In genomic region chr21:36149788-36150187, GRCh38 we compare ENCODE assay signal across 12 cellular contexts. TPM values are rescaled to one million over a fixed set of nuclear protein-coding genes. Genes with fewer than 3 reads are reported as not detected.
DNase-seq lines count a peak whose midpoint lies in the region; ATAC-seq, FAIRE-seq and TF ChIP-seq lines count a peak whose summit lies in the region.
"Had no signal": no experiment of that assay in that cellular context is flagged by ENCODE, and none has a peak within 500 bp of the region (broad histone marks: within the 10 kb centered on the region; RNA-seq: fewer than 3 reads in every experiment).

No MANE protein-coding gene starts in this region.

- no peak for TF ChIP-seq POLR2A in endothelial cell of umbilical vein (IDR thresholded peaks at IDR 0.05; ENCODE audit: low read depth, low read length)
- TF ChIP-seq POLR2A in gastrocnemius medialis (IDR thresholded peaks at IDR 0.05) = no peak

- no peaks in the 10 kb centered on the region for H3K9me2 ChIP-seq in DOHH2 (replicated peaks; ENCODE audit: control insufficient read depth, low read length)

- H3K79me2 ChIP-seq in DOHH2 (ENCODE audit: control insufficient read depth, low read length) (no peaks in the 10 kb centered on the region), OCI-LY3 (ENCODE audit: low read length) (no peaks in the 10 kb centered on the region), endothelial cell of umbilical vein (ENCODE audit: control insufficient read depth, insufficient read depth, low read length) (no peaks in the 10 kb centered on the region)

- peak overlapping the region; percentile 55 for H3K4me3 ChIP-seq in DOHH2 (ENCODE audit: low read length)
- 0 out of 2 replicates have a peak overlapping the region, but pooled peaks have one; percentile 7 for H3K4me3 ChIP-seq in OCI-LY3 (ENCODE audit: low read length)
- no peak overlapping the region for H3K4me3 ChIP-seq in endothelial cell of umbilical vein (replicated peaks in 1 of 3; ENCODE audit: insufficient read depth in 1 of 3, low read depth in 1 of 3, low read length in 3 of 3)
- H3K4me3 ChIP-seq in gastrocnemius medialis = no peak overlapping the region

- no peaks in the 10 kb centered on the region for H3F3A ChIP-seq in DOHH2 (ENCODE audit: control insufficient read depth, insufficient read depth)

- H3K9ac ChIP-seq in OCI-LY3 (ENCODE audit: low read length) (peak overlapping the region; percentile 19; the same call in 1 of the 2 replicates), endothelial cell of umbilical vein (replicated peaks; ENCODE audit: extremely low read depth, insufficient read depth, low read length) (no peak overlapping the region)

- ATAC-seq in gastrocnemius medialis (no peak), HG03565 (IDR thresholded peaks at IDR 0.05; ENCODE audit: unreplicated experiment) (no peak)
- ATAC-seq: Panc1 had no signal

- FAIRE-seq in endothelial cell of umbilical vein (lab: Jason Lieb, UNC) (no peak), frontal cortex (lab: Jason Lieb, UNC) (no peak)

- H3K27ac ChIP-seq in DOHH2 (ENCODE audit: low read depth, low read length) (peak overlapping the region; percentile 56), OCI-LY3 (ENCODE audit: low read length) (peak overlapping the region; percentile 38), endothelial cell of umbilical vein (ENCODE audit: insufficient read depth, low read depth, low read length) (no peak overlapping the region), gastrocnemius medialis (peak overlapping the region; percentile 42 to 60 (median 50))
- H3K27ac ChIP-seq: brain microvascular endothelial cell had no signal

- POLR2A ChIA-PET in endothelial cell of umbilical vein (lab: Charles Lee) = no interaction called here

- intact Hi-C loops in endothelial cell of umbilical vein (cut with micrococcal nuclease) = loop anchor here (5.0 kb wide), 1 partner anchor 113 kb away; no protein-coding TSS in a partner anchor
- intact Hi-C loops in gastrocnemius medialis (cut with DNase I; ENCODE audit: low total_unique reads) = no loop called here

- H3K4me2 ChIP-seq in DOHH2 (ENCODE audit: low read length) = peak overlapping the region; percentile 66
- peak overlapping the region; percentile 59 for H3K4me2 ChIP-seq in OCI-LY3 (ENCODE audit: low read length)
- H3K4me2 ChIP-seq in endothelial cell of umbilical vein (ENCODE audit: insufficient read depth, low read length) = no peak overlapping the region

- in situ Hi-C loops in gastrocnemius medialis (cut with MboI; ENCODE audit: low sequenced_read_pairs in 4 of 4) = loop anchor here (5.0 to 10.0 kb wide), 3 partner anchors 63 to 185 kb away; partner anchors contain the start of gene MORC3 (in 3 of the 4)

- H3K9me1 ChIP-seq in endothelial cell of umbilical vein (replicated peaks; ENCODE audit: control insufficient read depth, extremely low read depth, insufficient read depth, low read length) = no peaks in the 10 kb centered on the region

- H2AFZ ChIP-seq in OCI-LY3 (ENCODE audit: low read depth, low read length) = peak overlapping the region; percentile 78; the same call in 1 of the 2 replicates
- H2AFZ ChIP-seq in endothelial cell of umbilical vein (ENCODE audit: low read depth, low read length) = peak overlapping the region; percentile 93

- CTCF ChIA-PET in endothelial cell of umbilical vein (lab: Charles Lee) = interaction anchor here (0.7 to 3.0 kb wide), 3 partner anchors 14 to 170 kb away, joined by 3 to 11 read pairs (median 6); partner anchors contain the start of gene MORC3

- no TSS peak for BruUV-seq in endothelial cell of umbilical vein (replicated peaks; lab: Mats Ljungman, UMichigan)

- no peak for DNase-seq in endothelial cell of umbilical vein (ENCODE audit: low read depth, low spot score)
- no peak for DNase-seq in gastrocnemius medialis
- no peak for DNase-seq in central memory CD4-positive, alpha-beta T cell
- no peak for DNase-seq in frontal cortex (ENCODE audit: low spot score in 2 of 2)
- no peak for DNase-seq in SW 1271 (lab: John Stamatoyannopoulos, UW)
- DNase-seq: activated CD4-positive, alpha-beta T cell treated with anti-CD3 and anti-CD28 coated beads for 36 hours; brain microvascular endothelial cell; NCI-H1417 treated with DMSO at 0.1 percent for 48 hours had no signal

- no peaks in the 10 kb centered on the region for H4K20me1 ChIP-seq in DOHH2 (ENCODE audit: control insufficient read depth, insufficient read depth, low read depth, low read length)
- H4K20me1 ChIP-seq in OCI-LY3 (ENCODE audit: insufficient read depth, low read length) = no peaks in the 10 kb centered on the region
- H4K20me1 ChIP-seq in endothelial cell of umbilical vein (replicated peaks; ENCODE audit: control insufficient read depth, extremely low read depth, insufficient read depth, low read length) = no peaks in the 10 kb centered on the region

- no peaks in the 10 kb centered on the region for H3K36me3 ChIP-seq in DOHH2 (ENCODE audit: control insufficient read depth, low read length)
- H3K36me3 ChIP-seq in OCI-LY3 (replicated peaks; ENCODE audit: low read depth, low read length) = no peaks in the 10 kb centered on the region
- H3K36me3 ChIP-seq in endothelial cell of umbilical vein (ENCODE audit: control insufficient read depth in 2 of 2, extremely low read depth in 1 of 2, insufficient read depth in 2 of 2, low read length in 2 of 2) = no peaks in the 10 kb centered on the region
- H3K36me3 ChIP-seq in gastrocnemius medialis = no peaks in the 10 kb centered on the region
- H3K36me3 ChIP-seq: brain microvascular endothelial cell had no signal

- dilution Hi-C loops in endothelial cell of umbilical vein (cut with MboI; ENCODE audit: extremely low pct_ligation_motif_present, low sequenced_read_pairs) = no loop called here

- H3K4me1 ChIP-seq in DOHH2 (ENCODE audit: control insufficient read depth, low read length) = peaks cover 26% of the 10 kb centered on the region
- peaks cover 20% of the 10 kb centered on the region for H3K4me1 ChIP-seq in OCI-LY3 (ENCODE audit: low read length)
- H3K4me1 ChIP-seq in endothelial cell of umbilical vein (ENCODE audit: control insufficient read depth, extremely low read depth, insufficient read depth, low read length) = peaks cover 11% of the 10 kb centered on the region
- peaks cover 9 to 15% of the 10 kb centered on the region in 2 donors for H3K4me1 ChIP-seq in gastrocnemius medialis

- TF ChIP-seq CTCF in DOHH2 (IDR thresholded peaks at IDR 0.05; ENCODE audit: low read depth, low read length, poor library complexity, severe bottlenecking) = no peak
- TF ChIP-seq CTCF in OCI-LY3 (IDR thresholded peaks at IDR 0.05; ENCODE audit: low read depth, low read length) = no peak
- no peak for TF ChIP-seq CTCF in endothelial cell of umbilical vein (IDR thresholded peaks at IDR 0.05; ENCODE audit: extremely low read depth in 1 of 2, insufficient read depth in 1 of 2, low read depth in 1 of 2, low read length in 2 of 2)
- no peak for TF ChIP-seq CTCF in gastrocnemius medialis (IDR thresholded peaks at IDR 0.05 in 4 of 5, conservative IDR thresholded peaks at IDR 0.05 in 1 of 5)

- no peaks in the 10 kb centered on the region for H3K27me3 ChIP-seq in DOHH2 (ENCODE audit: control insufficient read depth, low read length)
- no peaks in the 10 kb centered on the region for H3K27me3 ChIP-seq in OCI-LY3 (ENCODE audit: low read depth, low read length)
- H3K27me3 ChIP-seq in endothelial cell of umbilical vein (ENCODE audit: control insufficient read depth in 2 of 2, insufficient read depth in 2 of 2, low read length in 2 of 2) = no peaks in the 10 kb centered on the region
- no peaks in the 10 kb centered on the region for H3K27me3 ChIP-seq in gastrocnemius medialis
- H3K27me3 ChIP-seq: brain microvascular endothelial cell had no signal

- H3K9me3 ChIP-seq in DOHH2 (ENCODE audit: control insufficient read depth, insufficient read depth, low read length) (no peaks in the 10 kb centered on the region), OCI-LY3 (ENCODE audit: insufficient read depth, low read length) (no peaks in the 10 kb centered on the region), endothelial cell of umbilical vein (replicated peaks; ENCODE audit: control insufficient read depth, insufficient read depth, low read length) (no peaks in the 10 kb centered on the region), gastrocnemius medialis (no peaks in the 10 kb centered on the region)

TF ChIP-seq in endothelial cell of umbilical vein, 7 proteins besides CTCF, POLR2A, EP300 and RAD21 (continues in another document):
- TF ChIP-seq JUN (IDR thresholded peaks at IDR 0.05; ENCODE audit: borderline replicate concordance, insufficient read depth, insufficient read length, low read depth) = no peak
- TF ChIP-seq EZH2 (IDR thresholded peaks at IDR 0.05; ENCODE audit: borderline replicate concordance, low read depth, low read length, severe bottlenecking) = no peak
- no peak for TF ChIP-seq GATA2 (IDR thresholded peaks at IDR 0.05; ENCODE audit: insufficient read depth, insufficient read length, low read depth, low read length)
- TF ChIP-seq FOS (IDR thresholded peaks at IDR 0.05; ENCODE audit: borderline replicate concordance, insufficient read depth, low read length) = no peak
- TF ChIP-seq POLR2AphosphoS5 (IDR thresholded peaks at IDR 0.05; ENCODE audit: insufficient read depth, low read depth, low read length) = no peak
- no peak for TF ChIP-seq MYC (IDR thresholded peaks at IDR 0.05; ENCODE audit: low read depth, low read length)

RNA-seq across cellular contexts. Expression of gene DOP1B, which starts 6.8 kb away (rescaled TPM):
- 9.3 and 9.9 TPM in 2 replicates for total RNA-seq in endothelial cell of umbilical vein
- polyA plus RNA-seq in endothelial cell of umbilical vein = 3.7 and 4.0 TPM in 2 replicates
- 3.2 and 3.9 TPM in 2 replicates for polyA plus RNA-seq in endothelial cell of umbilical vein (2011; cell fraction: cytosol; rRNA removed)
- polyA plus RNA-seq in endothelial cell of umbilical vein (2011; cell fraction: nucleus; rRNA removed) = 5.9 and 10.1 TPM in 2 replicates
- polyA plus RNA-seq in endothelial cell of umbilical vein (2012) = 6.7 and 7.3 TPM in 2 replicates
- polyA minus RNA-seq in endothelial cell of umbilical vein = 6.9 and 8.3 TPM in 2 replicates
- polyA minus RNA-seq in endothelial cell of umbilical vein (2011; cell fraction: cytosol; rRNA and poly(A)+ RNA removed) = 1.8 TPM
- polyA minus RNA-seq in endothelial cell of umbilical vein (2011; cell fraction: nucleus; rRNA and poly(A)+ RNA removed) = 7.9 and 9.7 TPM in 2 replicates
- total RNA-seq in gastrocnemius medialis = 10 to 100 TPM; 10.4 to 16.5 (median 13.5) TPM
- 50.1 TPM for total RNA-seq in frontal cortex

RNA-seq across cellular contexts. Expression of gene CBR3, which starts 14.9 kb away (rescaled TPM):
- 10.8 and 13.3 TPM in 2 replicates for total RNA-seq in endothelial cell of umbilical vein
- 8.5 and 9.7 TPM in 2 replicates for polyA plus RNA-seq in endothelial cell of umbilical vein
- 9.2 and 9.8 TPM in 2 replicates for polyA plus RNA-seq in endothelial cell of umbilical vein (2011; cell fraction: cytosol; rRNA removed)
- polyA plus RNA-seq in endothelial cell of umbilical vein (2011; cell fraction: nucleus; rRNA removed) = 2.9 and 4.0 TPM in 2 replicates
- polyA plus RNA-seq in endothelial cell of umbilical vein (2012) = 17.7 and 18.2 TPM in 2 replicates
- polyA minus RNA-seq in endothelial cell of umbilical vein = 4.0 and 5.8 TPM in 2 replicates
- 4.5 TPM for polyA minus RNA-seq in endothelial cell of umbilical vein (2011; cell fraction: cytosol; rRNA and poly(A)+ RNA removed)
- polyA minus RNA-seq in endothelial cell of umbilical vein (2011; cell fraction: nucleus; rRNA and poly(A)+ RNA removed) = 0.77 and 2.6 TPM in 2 replicates
- total RNA-seq in gastrocnemius medialis = 1 to 10 TPM in 3 of 4 donors, under 1 TPM in 1; 0.80 to 2.9 (median 1.8) TPM
- total RNA-seq in frontal cortex = 1.6 TPM

Comparison
In these comparisons a context has a peak if more than half of its experiments do, and no peak if none do; other contexts are left out.
1. H3K4me3 ChIP-seq: peak in DOHH2 (single experiment) and OCI-LY3 (single experiment); none in endothelial cell of umbilical vein (0 of 3) and gastrocnemius medialis (0 of 4).